Comparison of ENCODE assay signal across 1 cellular context in genomic region chr14:50943261-50943942, GRCh38.
TF ChIP-seq lines count a peak whose summit lies in the region.

No MANE protein-coding gene starts in this region.

TF ChIP-seq in HepG2, 621 proteins besides CTCF, POLR2A, EP300 and RAD21 (continued from another document and continues in another):
- TF ChIP-seq NFAT5 (CRISPR knock-in tag; IDR thresholded peaks at IDR 0.05) (0 out of 2 replicates have a peak, but pooled peaks have one; percentile 58), ZNF3 (CRISPR knock-in tag; IDR thresholded peaks at IDR 0.05) (no peak), SOX6 (IDR thresholded peaks at IDR 0.05) (no peak), SOX6 (CRISPR knock-in tag; IDR thresholded peaks at IDR 0.05) (peak; percentile 42), TRIM22 (IDR thresholded peaks at IDR 0.05) (no peak), ELF4 (CRISPR knock-in tag; IDR thresholded peaks at IDR 0.05; ENCODE audit: borderline replicate concordance) (no peak), TARDBP (CRISPR knock-in tag; IDR thresholded peaks at IDR 0.05) (peak; percentile 38; the same call in 1 of the 2 replicates), THRA (CRISPR knock-in tag; IDR thresholded peaks at IDR 0.05; ENCODE audit: borderline replicate concordance) (0 out of 2 replicates have a peak, but pooled peaks have one; percentile 35), KDM2A (CRISPR knock-in tag; IDR thresholded peaks at IDR 0.05; ENCODE audit: borderline replicate concordance, low read depth) (peak; percentile 34; the same call in 1 of the 2 replicates), SP5 (CRISPR knock-in tag; IDR thresholded peaks at IDR 0.05; ENCODE audit: borderline replicate concordance, low read depth) (peak; percentile 57; the same call in 1 of the 2 replicates), CBFB (CRISPR knock-in tag; IDR thresholded peaks at IDR 0.05) (no peak), ZC3H13 (CRISPR knock-in tag; IDR thresholded peaks at IDR 0.05) (peak; percentile 38; the same call in 1 of the 2 replicates), UBTF (CRISPR knock-in tag; IDR thresholded peaks at IDR 0.05) (no peak), BRCA1 (CRISPR knock-in tag; IDR thresholded peaks at IDR 0.05) (0 out of 2 replicates have a peak, but pooled peaks have one; percentile 12), NAIF1 (CRISPR knock-in tag; IDR thresholded peaks at IDR 0.05; ENCODE audit: borderline replicate concordance) (peak; percentile 59), ZBTB7A (CRISPR knock-in tag; IDR thresholded peaks at IDR 0.05) (0 out of 2 replicates have a peak, but pooled peaks have one; percentile 21), MAF1 (CRISPR knock-in tag; IDR thresholded peaks at IDR 0.05; ENCODE audit: borderline replicate concordance) (0 out of 2 replicates have a peak, but pooled peaks have one; percentile 22), DRAP1 (CRISPR knock-in tag; IDR thresholded peaks at IDR 0.05) (peak; percentile 58; the same call in 1 of the 2 replicates), TAF15 (IDR thresholded peaks at IDR 0.05; ENCODE audit: low read depth, low read length, poor library complexity, severe bottlenecking) (no peak), NRL (CRISPR knock-in tag; IDR thresholded peaks at IDR 0.05; ENCODE audit: borderline replicate concordance) (peak; percentile 58), PTBP1 (IDR thresholded peaks at IDR 0.05; ENCODE audit: low read depth, low read length, poor library complexity, severe bottlenecking) (no peak), MIXL1 (CRISPR knock-in tag; IDR thresholded peaks at IDR 0.05) (no peak), SAP130 (CRISPR knock-in tag; IDR thresholded peaks at IDR 0.05; ENCODE audit: low read depth) (peak; percentile 72), ZNF614 (CRISPR knock-in tag; IDR thresholded peaks at IDR 0.05; ENCODE audit: borderline replicate concordance) (peak; percentile 58; the same call in 1 of the 2 replicates), NONO (IDR thresholded peaks at IDR 0.05) (no peak), NONO (CRISPR knock-in tag; conservative IDR thresholded peaks at IDR 0.05) (0 out of 2 replicates have a peak, but pooled peaks have one; percentile 2), SAFB2 (CRISPR knock-in tag; IDR thresholded peaks at IDR 0.05; ENCODE audit: borderline replicate concordance, low read depth) (0 out of 2 replicates have a peak, but pooled peaks have one; percentile 57), ATF5 (CRISPR knock-in tag; IDR thresholded peaks at IDR 0.05; ENCODE audit: low read depth) (no peak), MYPOP (CRISPR knock-in tag; IDR thresholded peaks at IDR 0.05) (0 out of 2 replicates have a peak, but pooled peaks have one; percentile 24), ZNF572 (CRISPR knock-in tag; IDR thresholded peaks at IDR 0.05) (0 out of 2 replicates have a peak, but pooled peaks have one; percentile 25), RFXAP (CRISPR knock-in tag; IDR thresholded peaks at IDR 0.05; ENCODE audit: borderline replicate concordance) (peak; percentile 27; the same call in 1 of the 2 replicates), MYC (CRISPR knock-in tag; IDR thresholded peaks at IDR 0.05; ENCODE audit: borderline replicate concordance) (peak; percentile 5; the same call in 1 of the 2 replicates), KAT7 (CRISPR knock-in tag; IDR thresholded peaks at IDR 0.05; ENCODE audit: borderline replicate concordance) (peak; percentile 27; the same call in 1 of the 2 replicates), HDAC2 (CRISPR knock-in tag; IDR thresholded peaks at IDR 0.05) (peak; percentile 39; the same call in 1 of the 2 replicates), MAFG (CRISPR knock-in tag; IDR thresholded peaks at IDR 0.05) (no peak), HNF1B (CRISPR knock-in tag; IDR thresholded peaks at IDR 0.05) (peak; percentile 59; the same call in 1 of the 2 replicates), REL (CRISPR knock-in tag; conservative IDR thresholded peaks at IDR 0.05) (0 out of 2 replicates have a peak, but pooled peaks have one; percentile 8), ZBTB38 (CRISPR knock-in tag; IDR thresholded peaks at IDR 0.05) (peak; percentile 35; the same call in 1 of the 2 replicates), RFX1 (IDR thresholded peaks at IDR 0.05) (no peak), ZNF503 (CRISPR knock-in tag; IDR thresholded peaks at IDR 0.05) (peak; percentile 8; the same call in 1 of the 2 replicates), DZIP1 (CRISPR knock-in tag; IDR thresholded peaks at IDR 0.05) (0 out of 2 replicates have a peak, but pooled peaks have one; percentile 52), DNMT3B (CRISPR knock-in tag; conservative IDR thresholded peaks at IDR 0.05) (no peak), GATAD2A (CRISPR knock-in tag; IDR thresholded peaks at IDR 0.05) (peak; percentile 54)
